In the genomic region with DNA sequence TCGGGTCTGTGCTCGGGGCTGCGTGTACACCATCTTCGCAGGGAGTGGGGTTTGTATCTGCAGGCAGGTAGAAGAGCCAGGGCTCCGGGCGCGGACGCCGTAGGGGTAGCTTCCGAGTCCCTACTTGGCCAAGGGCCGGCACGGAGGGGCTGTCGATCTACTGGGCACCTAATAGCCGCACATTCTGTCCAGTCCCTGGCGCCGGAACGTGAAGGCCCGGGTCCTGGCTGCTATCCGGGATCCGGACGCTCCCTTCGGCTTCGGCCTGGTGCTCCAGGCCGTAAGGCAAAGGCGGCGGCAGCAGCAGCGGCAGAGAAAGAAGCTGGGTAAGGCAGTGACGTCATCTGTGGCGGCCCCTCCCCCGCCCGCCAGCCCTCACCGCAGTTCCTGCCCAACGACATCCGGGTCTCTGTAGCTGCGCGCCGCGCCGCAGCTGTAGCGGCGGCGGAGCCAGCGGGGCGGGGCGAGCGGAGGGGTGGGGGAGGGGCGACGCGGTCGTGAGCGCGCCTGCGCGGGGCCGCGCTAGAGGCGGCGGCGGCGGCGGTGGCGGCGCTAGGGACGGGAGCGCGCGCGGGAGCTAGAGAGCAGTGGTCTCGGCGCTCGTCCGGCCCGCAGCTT, we compare ENCODE assay signal across 1 cellular context.
TF ChIP-seq lines count a peak whose summit lies in the region.

A gene (plus strand): TSS at position 525 of the 618 bp plus-strand sequence. CDS start 33,483 bp downstream, outside the sequence.

TF ChIP-seq in GM23338, 12 proteins besides CTCF, POLR2A, EP300 and RAD21:
- TF ChIP-seq, protein P1, sequence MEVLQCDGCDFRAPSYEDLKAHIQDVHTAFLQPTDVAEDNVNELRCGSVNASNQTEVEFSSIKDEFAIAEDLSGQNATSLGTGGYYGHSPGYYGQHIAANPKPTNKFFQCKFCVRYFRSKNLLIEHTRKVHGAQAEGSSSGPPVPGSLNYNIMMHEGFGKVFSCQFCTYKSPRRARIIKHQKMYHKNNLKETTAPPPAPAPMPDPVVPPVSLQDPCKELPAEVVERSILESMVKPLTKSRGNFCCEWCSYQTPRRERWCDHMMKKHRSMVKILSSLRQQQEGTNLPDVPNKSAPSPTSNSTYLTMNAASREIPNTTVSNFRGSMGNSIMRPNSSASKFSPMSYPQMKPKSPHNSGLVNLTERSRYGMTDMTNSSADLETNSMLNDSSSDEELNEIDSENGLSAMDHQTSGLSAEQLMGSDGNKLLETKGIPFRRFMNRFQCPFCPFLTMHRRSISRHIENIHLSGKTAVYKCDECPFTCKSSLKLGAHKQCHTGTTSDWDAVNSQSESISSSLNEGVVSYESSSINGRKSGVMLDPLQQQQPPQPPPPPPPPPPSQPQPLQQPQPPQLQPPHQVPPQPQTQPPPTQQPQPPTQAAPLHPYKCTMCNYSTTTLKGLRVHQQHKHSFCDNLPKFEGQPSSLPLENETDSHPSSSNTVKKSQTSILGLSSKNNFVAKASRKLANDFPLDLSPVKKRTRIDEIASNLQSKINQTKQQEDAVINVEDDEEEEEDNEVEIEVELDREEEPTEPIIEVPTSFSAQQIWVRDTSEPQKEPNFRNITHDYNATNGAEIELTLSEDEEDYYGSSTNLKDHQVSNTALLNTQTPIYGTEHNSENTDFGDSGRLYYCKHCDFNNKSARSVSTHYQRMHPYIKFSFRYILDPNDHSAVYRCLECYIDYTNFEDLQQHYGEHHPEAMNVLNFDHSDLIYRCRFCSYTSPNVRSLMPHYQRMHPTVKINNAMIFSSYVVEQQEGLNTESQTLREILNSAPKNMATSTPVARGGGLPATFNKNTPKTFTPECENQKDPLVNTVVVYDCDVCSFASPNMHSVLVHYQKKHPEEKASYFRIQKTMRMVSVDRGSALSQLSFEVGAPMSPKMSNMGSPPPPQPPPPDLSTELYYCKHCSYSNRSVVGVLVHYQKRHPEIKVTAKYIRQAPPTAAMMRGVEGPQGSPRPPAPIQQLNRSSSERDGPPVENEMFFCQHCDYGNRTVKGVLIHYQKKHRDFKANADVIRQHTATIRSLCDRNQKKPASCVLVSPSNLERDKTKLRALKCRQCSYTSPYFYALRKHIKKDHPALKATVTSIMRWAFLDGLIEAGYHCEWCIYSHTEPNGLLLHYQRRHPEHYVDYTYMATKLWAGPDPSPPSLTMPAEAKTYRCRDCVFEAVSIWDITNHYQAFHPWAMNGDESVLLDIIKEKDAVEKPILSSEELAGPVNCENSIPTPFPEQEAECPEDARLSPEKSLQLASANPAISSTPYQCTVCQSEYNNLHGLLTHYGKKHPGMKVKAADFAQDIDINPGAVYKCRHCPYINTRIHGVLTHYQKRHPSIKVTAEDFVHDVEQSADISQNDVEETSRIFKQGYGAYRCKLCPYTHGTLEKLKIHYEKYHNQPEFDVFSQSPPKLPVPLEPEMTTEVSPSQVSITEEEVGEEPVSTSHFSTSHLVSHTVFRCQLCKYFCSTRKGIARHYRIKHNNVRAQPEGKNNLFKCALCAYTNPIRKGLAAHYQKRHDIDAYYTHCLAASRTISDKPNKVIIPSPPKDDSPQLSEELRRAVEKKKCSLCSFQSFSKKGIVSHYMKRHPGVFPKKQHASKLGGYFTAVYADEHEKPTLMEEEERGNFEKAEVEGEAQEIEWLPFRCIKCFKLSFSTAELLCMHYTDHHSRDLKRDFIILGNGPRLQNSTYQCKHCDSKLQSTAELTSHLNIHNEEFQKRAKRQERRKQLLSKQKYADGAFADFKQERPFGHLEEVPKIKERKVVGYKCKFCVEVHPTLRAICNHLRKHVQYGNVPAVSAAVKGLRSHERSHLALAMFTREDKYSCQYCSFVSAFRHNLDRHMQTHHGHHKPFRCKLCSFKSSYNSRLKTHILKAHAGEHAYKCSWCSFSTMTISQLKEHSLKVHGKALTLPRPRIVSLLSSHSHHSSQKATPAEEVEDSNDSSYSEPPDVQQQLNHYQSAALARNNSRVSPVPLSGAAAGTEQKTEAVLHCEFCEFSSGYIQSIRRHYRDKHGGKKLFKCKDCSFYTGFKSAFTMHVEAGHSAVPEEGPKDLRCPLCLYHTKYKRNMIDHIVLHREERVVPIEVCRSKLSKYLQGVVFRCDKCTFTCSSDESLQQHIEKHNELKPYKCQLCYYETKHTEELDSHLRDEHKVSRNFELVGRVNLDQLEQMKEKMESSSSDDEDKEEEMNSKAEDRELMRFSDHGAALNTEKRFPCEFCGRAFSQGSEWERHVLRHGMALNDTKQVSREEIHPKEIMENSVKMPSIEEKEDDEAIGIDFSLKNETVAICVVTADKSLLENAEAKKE (CRISPR knock-in tag; IDR thresholded peaks at IDR 0.05), result no peak
- no peak for TF ChIP-seq STAT1 (IDR thresholded peaks at IDR 0.05; ENCODE audit: unreplicated experiment)
- no peak for TF ChIP-seq NANOG (IDR thresholded peaks at IDR 0.05; ENCODE audit: borderline replicate concordance)
- no peak for TF ChIP-seq JUNB (IDR thresholded peaks at IDR 0.05; ENCODE audit: unreplicated experiment)
- TF ChIP-seq ZNF114 (CRISPR knock-in tag; IDR thresholded peaks at IDR 0.05), result no peak
- peak; percentile 98 for TF ChIP-seq CREB1 (CRISPR knock-in tag; IDR thresholded peaks at IDR 0.05; ENCODE audit: low read depth)
- TF ChIP-seq POLR2AphosphoS5 (IDR thresholded peaks at IDR 0.05; ENCODE audit: low read depth), result peak; percentile 71
